In genomic region chr1:109787211-109787844, GRCh38 we compare ENCODE assay signal across 18 cellular contexts. TPM values are rescaled to one million over a fixed set of nuclear protein-coding genes. Genes with fewer than 3 reads are reported as not detected.
A peak's percentile ranks its signal among the peaks of the same experiment; 100 is the strongest.
DNase-seq lines count a peak whose midpoint lies in the region; ATAC-seq, FAIRE-seq and TF ChIP-seq lines count a peak whose summit lies in the region.
"Had no signal": no experiment of that assay in that cellular context is flagged by ENCODE, and none has a peak within 500 bp of the region (broad histone marks: within the 10 kb centered on the region; RNA-seq: fewer than 3 reads in every experiment).

No MANE protein-coding gene starts in this region.

- H3K9me3 ChIP-seq in right lobe of liver (no peaks in the 10 kb centered on the region), HepG2 (ENCODE audit: low read length) (no peaks in the 10 kb centered on the region), aorta (ENCODE audit: control insufficient read depth, low read length) (no peaks in the 10 kb centered on the region)
- H3K9me3 ChIP-seq: BE2C, psoas muscle, SJCRH30 had no signal

- H3K4me2 ChIP-seq in HepG2 (ENCODE audit: low read depth, low read length) = no peak overlapping the region

- H2AFZ ChIP-seq in HepG2 (ENCODE audit: low read length) = no peak overlapping the region

- no peak overlapping the region for H3K9ac ChIP-seq in HepG2 (ENCODE audit: insufficient read depth, low read depth, low read length)

- H3K27ac ChIP-seq in right lobe of liver (no peak overlapping the region), HepG2 (ENCODE audit: extremely low read length, insufficient read depth, low read length) (no peak overlapping the region), aorta (ENCODE audit: low read depth in 1 of 2, low read length in 2 of 2) (no peak overlapping the region)
- H3K27ac ChIP-seq: psoas muscle, SJCRH30 had no signal

- ATAC-seq in right lobe of liver (no peak), HepG2 (no peak), aorta (ENCODE audit: low FRiP score) (no peak), HG02623 (IDR thresholded peaks at IDR 0.05; ENCODE audit: unreplicated experiment) (no peak), GM18517 (IDR thresholded peaks at IDR 0.05; ENCODE audit: unreplicated experiment) (no peak)
- ATAC-seq: psoas muscle had no signal

- in situ Hi-C loops in HepG2 (cut with HindIII; ENCODE audit: extremely low pct_ligation_motif_present, low pct_unique_long_range_greater_than_20kb) = no loop called here
- in situ Hi-C loops in GM13977 (cut with MboI; ENCODE audit: low pct_unique_long_range_greater_than_20kb, low sequenced_read_pairs, unreplicated experiment) = no loop called here

- TF ChIP-seq CTCF in right lobe of liver (IDR thresholded peaks at IDR 0.05) (no peak), HepG2 (CRISPR knock-in tag; IDR thresholded peaks at IDR 0.05) (no peak), chondrocyte (IDR thresholded peaks at IDR 0.05) (no peak), mesothelial cell of epicardium (IDR thresholded peaks at IDR 0.05; ENCODE audit: unreplicated experiment) (no peak), GM13977 (IDR thresholded peaks at IDR 0.05; ENCODE audit: extremely low read depth, insufficient read depth, missing control alignments) (no peak)

- H3K4me3 ChIP-seq in right lobe of liver (no peak overlapping the region), HepG2 (replicated peaks in 1 of 3; ENCODE audit: insufficient read depth in 1 of 3, low read depth in 2 of 3, low read length in 3 of 3) (no peak overlapping the region), aorta (ENCODE audit: low read length in 2 of 2) (no peak overlapping the region)
- H3K4me3 ChIP-seq: psoas muscle, SJCRH30 had no signal

- no peaks in the 10 kb centered on the region for H3K36me3 ChIP-seq in right lobe of liver
- H3K36me3 ChIP-seq in HepG2 (replicated peaks in 1 of 2; ENCODE audit: control insufficient read depth in 1 of 2, insufficient read depth in 2 of 2, low read length in 2 of 2) = no peaks in the 10 kb centered on the region
- H3K36me3 ChIP-seq in aorta (ENCODE audit: control insufficient read depth in 1 of 2, insufficient read depth in 2 of 2, low read length in 1 of 2) = no peaks in the 10 kb centered on the region
- H3K36me3 ChIP-seq: BE2C, SJCRH30 had no signal

- CTCF ChIA-PET in HepG2 (lab: Yijun Ruan, JAX; ENCODE audit: low intra/inter-chr PET ratio, low total read pairs) = no interaction called here

- no peak for TF ChIP-seq POLR2A in right lobe of liver (IDR thresholded peaks at IDR 0.05)
- TF ChIP-seq POLR2A in HepG2 (IDR thresholded peaks at IDR 0.05; ENCODE audit: insufficient read depth in 1 of 2, low read depth in 2 of 2, low read length in 2 of 2) = no peak

- no peaks in the 10 kb centered on the region for H3K27me3 ChIP-seq in right lobe of liver
- peaks cover 0 to 3% of the 10 kb centered on the region in 2 experiments; a peak in 3 of 5 replicates for H3K27me3 ChIP-seq in HepG2 (ENCODE audit: control insufficient read depth in 1 of 2, insufficient read depth in 2 of 2, low read length in 2 of 2)
- no peaks in the 10 kb centered on the region for H3K27me3 ChIP-seq in aorta (ENCODE audit: control insufficient read depth in 1 of 2, insufficient read depth in 2 of 2, low read length in 1 of 2)
- H3K27me3 ChIP-seq: BE2C, SJCRH30 had no signal

- WGBS in right lobe of liver (ENCODE audit: insufficient coverage, low coverage, low lambda C conversion rate, missing lambda C conversion rate) = 91% methylated on average over 7 of the region's 9 CpGs
- 64% methylated on average over 7 of the region's 9 CpGs for WGBS in HepG2 (ENCODE audit: low lambda C conversion rate)
- 79 to 88% methylated on average over 9 of the region's 9 CpGs for WGBS in aorta, 2 donors

- peak in 2 of 3 donors; percentile 29 to 38 for DNase-seq in right lobe of liver
- no peak for DNase-seq in HepG2 (ENCODE audit: low spot score)
- DNase-seq in chondrocyte (ENCODE audit: low spot score) = peak; percentile 47
- peak in 1 of 2 experiments; percentile 9 for DNase-seq in mesothelial cell of epicardium (ENCODE audit: low spot score in 2 of 2, unreplicated experiment in 2 of 2)
- DNase-seq in aorta = peak; percentile 26 to 56
- no peak for DNase-seq in GM13977 (ENCODE audit: low spot score)
- DNase-seq: BE2C; DMS79; foreskin melanocyte; NCI-H2081; SJCRH30; stimulated activated CD4-positive, alpha-beta T cell treated with anti-CD3 and anti-CD28 coated beads, Interleukin-4, amount 100 ng/mL, for 1 hour had no signal

- POLR2A ChIA-PET in HepG2 (lab: Yijun Ruan, JAX) = no interaction called here

- H3K4me1 Mint-ChIP-seq in chondrocyte (ENCODE audit: low read depth) (peaks cover 74% of the 10 kb centered on the region), mesothelial cell of epicardium (peaks cover 91% of the 10 kb centered on the region)

- BruUV-seq in HepG2 (replicated peaks; lab: Mats Ljungman, UMichigan) = no TSS peak

- no peak for FAIRE-seq in HepG2 (lab: Jason Lieb, UNC)
- FAIRE-seq: TTC549 had no signal

- H3K4me3 Mint-ChIP-seq in chondrocyte (ENCODE audit: unreplicated experiment) = no peak overlapping the region
- H3K4me3 Mint-ChIP-seq in mesothelial cell of epicardium = no peak overlapping the region

- H3K36me3 Mint-ChIP-seq in chondrocyte (ENCODE audit: low read depth) (no peaks in the 10 kb centered on the region), mesothelial cell of epicardium (no peaks in the 10 kb centered on the region)

- no peaks in the 10 kb centered on the region for H3K9me3 Mint-ChIP-seq in chondrocyte (ENCODE audit: low read depth)
- no peaks in the 10 kb centered on the region for H3K9me3 Mint-ChIP-seq in mesothelial cell of epicardium
- H3K9me3 Mint-ChIP-seq: stimulated activated effector memory CD8-positive, alpha-beta T cell treated with anti-CD3 and anti-CD28 coated beads, Interleukin-12 subunit alpha, Interleukin-12 subunit beta, amount 100 ng/mL, for 72 hours had no signal

- no peak overlapping the region for H3K27ac Mint-ChIP-seq in chondrocyte (ENCODE audit: unreplicated experiment)
- peak overlapping the region; percentile 96 for H3K27ac Mint-ChIP-seq in mesothelial cell of epicardium

- intact Hi-C loops in right lobe of liver (cut with DNase I) = no loop called here
- intact Hi-C loops in HepG2 (cut with micrococcal nuclease; ENCODE audit: unreplicated experiment) = no loop called here
- intact Hi-C loops in aorta (cut with DNase I) = loop anchor here in 1 of 2 donors (5.0 kb wide), 2 partner anchors 35 to 125 kb away; partner anchors contain the start of gene CSF1

- H4K20me1 ChIP-seq in HepG2 (ENCODE audit: insufficient read depth, low read length) = no peaks in the 10 kb centered on the region

- no peak for TF ChIP-seq RAD21 in HepG2 (CRISPR knock-in tag; IDR thresholded peaks at IDR 0.05)

- H3K79me2 ChIP-seq in HepG2 (ENCODE audit: insufficient read depth, low read length) = no peaks in the 10 kb centered on the region

- H3K27me3 Mint-ChIP-seq in chondrocyte (ENCODE audit: low read depth) = no peaks in the 10 kb centered on the region
- no peaks in the 10 kb centered on the region for H3K27me3 Mint-ChIP-seq in mesothelial cell of epicardium (ENCODE audit: low read depth)

- TF ChIP-seq EP300 in HepG2 (IDR thresholded peaks at IDR 0.05; ENCODE audit: low read depth in 2 of 2, low read length in 2 of 2) (no peak), HepG2 (CRISPR knock-in tag; IDR thresholded peaks at IDR 0.05; ENCODE audit: borderline replicate concordance) (no peak)

- peaks cover 0 to 11% (median 0%) of the 10 kb centered on the region in 4 donors for H3K4me1 ChIP-seq in right lobe of liver
- H3K4me1 ChIP-seq in HepG2 (ENCODE audit: insufficient read depth, low read length) = peaks cover 53% of the 10 kb centered on the region
- peaks cover 0 to 4% of the 10 kb centered on the region in 2 donors for H3K4me1 ChIP-seq in aorta (ENCODE audit: control insufficient read depth in 1 of 2, insufficient read depth in 2 of 2, low read length in 2 of 2)

RNA-seq across cellular contexts. Expression of gene EPS8L3, which starts 23.6 kb away (rescaled TPM):
- total RNA-seq in right lobe of liver = 1 to 10 TPM in 3 of 6 experiments, not detected in 3; 3.2 to 4.7 (median 3.3) TPM
- total RNA-seq in HepG2 (2016; rRNA removed; fragmentation: Illumina TruSeq; extraction: Trizol) = 7.6 and 18.2 TPM in 2 replicates
- total RNA-seq in HepG2 (2016; cell fraction: cytosol; rRNA removed; fragmentation: Illumina TruSeq; extraction: Trizol; ENCODE audit: low read depth) = 3.1 and 3.5 TPM in 2 replicates
- 6.3 and 18.1 TPM in 2 replicates for total RNA-seq in HepG2 (2016; cell fraction: insoluble cytoplasmic fraction; rRNA removed; fragmentation: Illumina TruSeq; extraction: Trizol)
- total RNA-seq in HepG2 (2016; cell fraction: membrane; rRNA removed; fragmentation: Illumina TruSeq; extraction: Trizol) = 4.6 and 5.1 TPM in 2 replicates
- total RNA-seq in HepG2 (2016; cell fraction: nucleus; rRNA removed; fragmentation: Illumina TruSeq; extraction: Trizol) = 21.5 and 27.6 TPM in 2 replicates
- 106 and 127 TPM in 2 replicates for polyA plus RNA-seq in HepG2 (2011; rRNA removed)
- polyA plus RNA-seq in HepG2 (2011; cell fraction: cytosol; rRNA removed) = 24.6 and 30.4 TPM in 2 replicates
- 854 and 1,047 TPM in 2 replicates for polyA plus RNA-seq in HepG2 (2011; cell fraction: nucleus; rRNA removed)
- polyA plus RNA-seq in HepG2 (2012) = 79.1 and 95.8 TPM in 2 replicates
- 3.0 and 3.7 TPM in 2 replicates for polyA plus RNA-seq in HepG2 (2016; cell fraction: cytosol; fragmentation: Illumina TruSeq; extraction: Trizol; ENCODE audit: low read depth)
- 11.9 and 13.8 TPM in 2 replicates for polyA plus RNA-seq in HepG2 (2016; cell fraction: insoluble cytoplasmic fraction; fragmentation: Illumina TruSeq; extraction: Trizol; ENCODE audit: low read depth)
- 4.6 and 5.0 TPM in 2 replicates for polyA plus RNA-seq in HepG2 (2016; cell fraction: membrane; fragmentation: Illumina TruSeq; extraction: Trizol; ENCODE audit: low read depth)
- 139 and 140 TPM in 2 replicates for polyA plus RNA-seq in HepG2 (2016; cell fraction: nucleus; fragmentation: Illumina TruSeq; extraction: Trizol; ENCODE audit: insufficient read depth, low read depth)
- 2.2 and 43.5 TPM in 2 replicates for polyA minus RNA-seq in HepG2 (2011; rRNA and poly(A)+ RNA removed; ENCODE audit: low replicate concordance)
- polyA minus RNA-seq in HepG2 (2011; cell fraction: cytosol; rRNA and poly(A)+ RNA removed) = 15.7 and 17.0 TPM in 2 replicates
- polyA minus RNA-seq in HepG2 (2011; cell fraction: nucleus; rRNA and poly(A)+ RNA removed) = 107 and 127 TPM in 2 replicates
- not detected in 3 replicates for total RNA-seq in chondrocyte
- total RNA-seq in mesothelial cell of epicardium = 0.13 to 0.34 TPM in 2 of 3 replicates, not detected in the other
- total RNA-seq in aorta = not detected
- polyA plus RNA-seq in aorta = 10 to 100 TPM in 1 of 2 donors, under 1 TPM in 1; 0.46 to 36.7 TPM
- total RNA-seq: dermis microvascular lymphatic vessel endothelial cell, SJCRH30 had no signal

RNA-seq across cellular contexts. Expression of gene GSTM3, which starts 46.5 kb away (rescaled TPM):
- 10 to 100 TPM in 3 of 6 experiments, 1 to 10 TPM in 3; 1.2 to 19.2 (median 10.6) TPM for total RNA-seq in right lobe of liver
- total RNA-seq in HepG2 (2016; rRNA removed; fragmentation: Illumina TruSeq; extraction: Trizol) = 127 and 150 TPM in 2 replicates
- total RNA-seq in HepG2 (2016; cell fraction: cytosol; rRNA removed; fragmentation: Illumina TruSeq; extraction: Trizol; ENCODE audit: low read depth) = 35.2 and 40.3 TPM in 2 replicates
- 127 and 162 TPM in 2 replicates for total RNA-seq in HepG2 (2016; cell fraction: insoluble cytoplasmic fraction; rRNA removed; fragmentation: Illumina TruSeq; extraction: Trizol)
- 35.2 and 39.0 TPM in 2 replicates for total RNA-seq in HepG2 (2016; cell fraction: membrane; rRNA removed; fragmentation: Illumina TruSeq; extraction: Trizol)
- 49.3 and 64.9 TPM in 2 replicates for total RNA-seq in HepG2 (2016; cell fraction: nucleus; rRNA removed; fragmentation: Illumina TruSeq; extraction: Trizol)
- 124 and 142 TPM in 2 replicates for polyA plus RNA-seq in HepG2 (2011; rRNA removed)
- 105 and 126 TPM in 2 replicates for polyA plus RNA-seq in HepG2 (2011; cell fraction: cytosol; rRNA removed)
- 39.2 and 41.5 TPM in 2 replicates for polyA plus RNA-seq in HepG2 (2011; cell fraction: nucleus; rRNA removed)
- 102 and 104 TPM in 2 replicates for polyA plus RNA-seq in HepG2 (2012)
- 37.0 and 38.1 TPM in 2 replicates for polyA plus RNA-seq in HepG2 (2016; cell fraction: cytosol; fragmentation: Illumina TruSeq; extraction: Trizol; ENCODE audit: low read depth)
- 128 and 138 TPM in 2 replicates for polyA plus RNA-seq in HepG2 (2016; cell fraction: insoluble cytoplasmic fraction; fragmentation: Illumina TruSeq; extraction: Trizol; ENCODE audit: low read depth)
- polyA plus RNA-seq in HepG2 (2016; cell fraction: membrane; fragmentation: Illumina TruSeq; extraction: Trizol; ENCODE audit: low read depth) = 28.9 and 29.1 TPM in 2 replicates
- polyA plus RNA-seq in HepG2 (2016; cell fraction: nucleus; fragmentation: Illumina TruSeq; extraction: Trizol; ENCODE audit: insufficient read depth, low read depth) = 66.5 and 79.1 TPM in 2 replicates
- 34.6 and 95.6 TPM in 2 replicates for polyA minus RNA-seq in HepG2 (2011; rRNA and poly(A)+ RNA removed; ENCODE audit: low replicate concordance)
- 31.6 and 39.1 TPM in 2 replicates for polyA minus RNA-seq in HepG2 (2011; cell fraction: cytosol; rRNA and poly(A)+ RNA removed)
- polyA minus RNA-seq in HepG2 (2011; cell fraction: nucleus; rRNA and poly(A)+ RNA removed) = 15.7 and 24.2 TPM in 2 replicates
- total RNA-seq in chondrocyte = 51.2 to 63.8 TPM (median 61.5 TPM) in 3 replicates
- total RNA-seq in mesothelial cell of epicardium = 49.7 to 57.9 TPM (median 55.2 TPM) in 3 replicates
- 10 to 100 TPM; 17.9 to 56.5 TPM for total RNA-seq in aorta
- polyA plus RNA-seq in aorta = 100 to 1,000 TPM in 1 of 2 donors, 10 to 100 TPM in 1; 75.7 to 146 TPM

Comparison
In these comparisons a context has a peak if more than half of its experiments do, and no peak if none do; other contexts are left out.
1. DNase-seq: peak in right lobe of liver (2 of 3), chondrocyte (single experiment) and aorta (2 of 2); none in HepG2 (single experiment) and GM13977 (single experiment).